Comparison of ENCODE assay signal across 11 cellular contexts in genomic region chr2:60966465-60967405, GRCh38. TPM values are rescaled to one million over a fixed set of nuclear protein-coding genes. Genes with fewer than 3 reads are reported as not detected.
DNase-seq lines count a peak whose midpoint lies in the region; ATAC-seq, FAIRE-seq and TF ChIP-seq lines count a peak whose summit lies in the region.
"Had no signal": no experiment of that assay in that cellular context is flagged by ENCODE, and none has a peak within 500 bp of the region (broad histone marks: within the 10 kb centered on the region; RNA-seq: fewer than 3 reads in every experiment).

No MANE protein-coding gene starts in this region.

- H3K27ac ChIP-seq in naive thymus-derived CD4-positive, alpha-beta T cell (ENCODE audit: low read depth, low read length): no peak overlapping the region
- no peak overlapping the region for H3K27ac ChIP-seq in ascending aorta

- CTCF ChIA-PET in activated CD4-positive, alpha-beta T cell treated with anti-CD3 and anti-CD28 coated beads, Interleukin-2, amount 10 ng/mL, durations not matched to agents 7 days and 5 days (lab: Charles Lee): interaction anchor here (0.6 to 4.1 kb wide), 5 partner anchors 11 to 604 kb away, joined by 3 to 21 read pairs (median 4); no protein-coding TSS in a partner anchor
- CTCF ChIA-PET in naive thymus-derived CD4-positive, alpha-beta T cell (lab: Charles Lee): interaction anchor here (0.7 to 2.2 kb wide), 2 partner anchors 32 to 821 kb away, joined by 4 to 6 read pairs; no protein-coding TSS in a partner anchor

- peaks cover 22 to 27% of the 10 kb centered on the region in 2 donors for H3K4me1 ChIP-seq in naive thymus-derived CD4-positive, alpha-beta T cell (ENCODE audit: control insufficient read depth in 2 of 2, insufficient read depth in 2 of 2, low read length in 2 of 2)
- no peaks in the 10 kb centered on the region for H3K4me1 ChIP-seq in ascending aorta

- peaks cover 43% of the 10 kb centered on the region for H3K4me1 Mint-ChIP-seq in activated CD4-positive, alpha-beta T cell treated with anti-CD3 and anti-CD28 coated beads, Interleukin-2, amount 10 ng/mL, durations not matched to agents 7 days and 5 days
- peaks cover 12 to 54% (median 43%) of the 10 kb centered on the region in 7 donors for H3K4me1 Mint-ChIP-seq in naive thymus-derived CD4-positive, alpha-beta T cell

- TF ChIP-seq CTCF in ascending aorta (IDR thresholded peaks at IDR 0.05): no peak

- H3K27me3 ChIP-seq in naive thymus-derived CD4-positive, alpha-beta T cell (ENCODE audit: control insufficient read depth in 2 of 2, insufficient read depth in 2 of 2, low read length in 2 of 2): no peaks in the 10 kb centered on the region
- no peaks in the 10 kb centered on the region for H3K27me3 ChIP-seq in ascending aorta

- no peak for FAIRE-seq in H54 (lab: Jason Lieb, UNC)

- peak overlapping the region; percentile 33 for H3K4me3 Mint-ChIP-seq in activated CD4-positive, alpha-beta T cell treated with anti-CD3 and anti-CD28 coated beads, Interleukin-2, amount 10 ng/mL, durations not matched to agents 7 days and 5 days
- peak overlapping the region; percentile 31 to 78 (median 64) for H3K4me3 Mint-ChIP-seq in naive thymus-derived CD4-positive, alpha-beta T cell
- H3K4me3 Mint-ChIP-seq: WTC11 had no signal

- intact Hi-C loops in naive thymus-derived CD4-positive, alpha-beta T cell (cut with micrococcal nuclease): loop anchor here in 1 of 2 donors (5.0 kb wide), 1 partner anchor 79 kb away; no protein-coding TSS in a partner anchor
- intact Hi-C loops in ascending aorta (cut with DNase I): no loop called here

- no peaks in the 10 kb centered on the region for H3K36me3 ChIP-seq in naive thymus-derived CD4-positive, alpha-beta T cell (ENCODE audit: control insufficient read depth in 2 of 3, insufficient read depth in 3 of 3, low read length in 3 of 3)
- H3K36me3 ChIP-seq in ascending aorta: no peaks in the 10 kb centered on the region

- no peak for DNase-seq in activated CD4-positive, alpha-beta T cell treated with anti-CD3 and anti-CD28 coated beads, Interleukin-2, amount 10 ng/mL, durations not matched to agents 7 days and 5 days
- no peak for DNase-seq in activated CD4-positive, alpha-beta T cell treated with anti-CD3 and anti-CD28 coated beads, Interleukin-2, amount 50 U/mL, for 4 hours
- peak in 3 of 9 donors; percentile 7 to 23 (median 9) for DNase-seq in naive thymus-derived CD4-positive, alpha-beta T cell
- DNase-seq in H54 (ENCODE audit: insufficient read length, low spot score): no peak
- DNase-seq in ascending aorta (ENCODE audit: low spot score in 2 of 2): no peak
- no peak for DNase-seq in HUDEP-2 (lab: John Stamatoyannopoulos, UW; ENCODE audit: unreplicated experiment in 76 of 76)
- DNase-seq: foreskin fibroblast had no signal

- H3K36me3 Mint-ChIP-seq in activated CD4-positive, alpha-beta T cell treated with anti-CD3 and anti-CD28 coated beads, Interleukin-2, amount 10 ng/mL, durations not matched to agents 7 days and 5 days (ENCODE audit: low read depth): peaks cover 21% of the 10 kb centered on the region
- H3K36me3 Mint-ChIP-seq in naive thymus-derived CD4-positive, alpha-beta T cell: peaks cover 0 to 33% (median 4%) of the 10 kb centered on the region in 5 donors
- H3K36me3 Mint-ChIP-seq: WTC11 had no signal

- no peak for TF ChIP-seq POLR2A in H54 (IDR thresholded peaks at IDR 0.05; ENCODE audit: low read depth, low read length)

- no peaks in the 10 kb centered on the region for H3K9me3 ChIP-seq in naive thymus-derived CD4-positive, alpha-beta T cell (ENCODE audit: control insufficient read depth in 2 of 3, low read length in 3 of 3)
- H3K9me3 ChIP-seq in ascending aorta: no peaks in the 10 kb centered on the region

- ATAC-seq in GM21529 (IDR thresholded peaks at IDR 0.05; ENCODE audit: unreplicated experiment) (peak; percentile 70), HG03439 (IDR thresholded peaks at IDR 0.05; ENCODE audit: unreplicated experiment) (peak; percentile 59)
- peak; percentile 29 for ATAC-seq in naive thymus-derived CD4-positive, alpha-beta T cell
- ATAC-seq: sciatic nerve, WTC11 had no signal

- H3K4me3 ChIP-seq in naive thymus-derived CD4-positive, alpha-beta T cell (ENCODE audit: low read length): no peak overlapping the region
- H3K4me3 ChIP-seq in ascending aorta: no peak overlapping the region

- H3K27ac Mint-ChIP-seq in activated CD4-positive, alpha-beta T cell treated with anti-CD3 and anti-CD28 coated beads, Interleukin-2, amount 10 ng/mL, durations not matched to agents 7 days and 5 days: peak overlapping the region; percentile 69
- peak overlapping the region; percentile 22 to 80 (median 59) for H3K27ac Mint-ChIP-seq in naive thymus-derived CD4-positive, alpha-beta T cell
- H3K27ac Mint-ChIP-seq: WTC11 had no signal

- H3K9me3 Mint-ChIP-seq in activated CD4-positive, alpha-beta T cell treated with anti-CD3 and anti-CD28 coated beads, Interleukin-2, amount 10 ng/mL, durations not matched to agents 7 days and 5 days: peaks cover 9% of the 10 kb centered on the region
- H3K9me3 Mint-ChIP-seq in naive thymus-derived CD4-positive, alpha-beta T cell: peaks cover 0 to 8% (median 0%) of the 10 kb centered on the region in 11 donors
- H3K9me3 Mint-ChIP-seq: WTC11 had no signal

- H3K27me3 Mint-ChIP-seq in activated CD4-positive, alpha-beta T cell treated with anti-CD3 and anti-CD28 coated beads, Interleukin-2, amount 10 ng/mL, durations not matched to agents 7 days and 5 days: no peaks in the 10 kb centered on the region
- no peaks in the 10 kb centered on the region for H3K27me3 Mint-ChIP-seq in naive thymus-derived CD4-positive, alpha-beta T cell

- POLR2A ChIA-PET in activated CD4-positive, alpha-beta T cell treated with anti-CD3 and anti-CD28 coated beads, Interleukin-2, amount 10 ng/mL, durations not matched to agents 7 days and 5 days (lab: Charles Lee): interaction anchor here (0.6 kb wide), 1 partner anchor 80 kb away, joined by 3 read pairs; no protein-coding TSS in a partner anchor
- POLR2A ChIA-PET in naive thymus-derived CD4-positive, alpha-beta T cell (lab: Charles Lee): interaction anchor here (0.6 kb wide), 1 partner anchor 66 kb away, joined by 5 read pairs; no protein-coding TSS in a partner anchor

RNA-seq across cellular contexts. Expression of gene PEX13, which starts 50.8 kb away (rescaled TPM):
- total RNA-seq in activated CD4-positive, alpha-beta T cell treated with anti-CD3 and anti-CD28 coated beads, Interleukin-2, amount 10 ng/mL, durations not matched to agents 7 days and 5 days: 10 to 100 TPM; 14.3 to 14.5 TPM
- total RNA-seq in naive thymus-derived CD4-positive, alpha-beta T cell: 10 to 100 TPM in 4 of 5 experiments, 1 to 10 TPM in 1; 7.2 to 23.6 (median 17.8) TPM
- 10 to 100 TPM; 15.0 to 15.8 TPM for polyA plus RNA-seq in naive thymus-derived CD4-positive, alpha-beta T cell
- total RNA-seq in ascending aorta: 12.8 TPM

RNA-seq across cellular contexts. Expression of gene PUS10, which starts 51.3 kb away (rescaled TPM):
- 1 to 10 TPM; 5.7 to 8.8 TPM for total RNA-seq in activated CD4-positive, alpha-beta T cell treated with anti-CD3 and anti-CD28 coated beads, Interleukin-2, amount 10 ng/mL, durations not matched to agents 7 days and 5 days
- 1 to 10 TPM; 4.6 to 9.1 (median 5.4) TPM for total RNA-seq in naive thymus-derived CD4-positive, alpha-beta T cell
- polyA plus RNA-seq in naive thymus-derived CD4-positive, alpha-beta T cell: 1 to 10 TPM; 3.2 to 3.4 TPM
- 1.4 TPM for total RNA-seq in ascending aorta
